In the genomic region with DNA sequence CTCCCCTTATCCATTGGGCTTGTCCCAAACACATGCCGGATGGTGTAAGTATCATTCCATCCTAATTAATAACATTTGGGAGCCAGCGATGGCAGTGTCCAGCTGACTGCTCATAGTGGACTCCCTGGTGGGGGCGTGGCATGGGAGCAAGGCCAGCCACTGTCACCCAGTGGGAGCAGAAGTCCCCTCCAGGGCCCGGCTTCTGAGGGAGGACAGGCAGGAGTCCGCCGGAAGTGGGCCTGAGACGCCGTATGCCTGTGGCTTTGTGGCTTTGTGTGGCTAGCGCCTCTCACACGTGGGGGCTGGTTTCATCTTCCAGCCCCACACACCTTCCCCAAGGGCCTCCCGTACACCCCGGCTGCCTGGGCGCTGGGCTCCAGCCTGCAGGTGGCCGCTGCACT, we compare ENCODE assay signal across 1 cellular context.
TF ChIP-seq lines count a peak whose summit lies in the region.

No MANE protein-coding gene starts in this region.

TF ChIP-seq in SK-N-SH, 30 proteins besides CTCF, POLR2A, EP300 and RAD21 (continued from another document):
- TF ChIP-seq, protein P1, sequence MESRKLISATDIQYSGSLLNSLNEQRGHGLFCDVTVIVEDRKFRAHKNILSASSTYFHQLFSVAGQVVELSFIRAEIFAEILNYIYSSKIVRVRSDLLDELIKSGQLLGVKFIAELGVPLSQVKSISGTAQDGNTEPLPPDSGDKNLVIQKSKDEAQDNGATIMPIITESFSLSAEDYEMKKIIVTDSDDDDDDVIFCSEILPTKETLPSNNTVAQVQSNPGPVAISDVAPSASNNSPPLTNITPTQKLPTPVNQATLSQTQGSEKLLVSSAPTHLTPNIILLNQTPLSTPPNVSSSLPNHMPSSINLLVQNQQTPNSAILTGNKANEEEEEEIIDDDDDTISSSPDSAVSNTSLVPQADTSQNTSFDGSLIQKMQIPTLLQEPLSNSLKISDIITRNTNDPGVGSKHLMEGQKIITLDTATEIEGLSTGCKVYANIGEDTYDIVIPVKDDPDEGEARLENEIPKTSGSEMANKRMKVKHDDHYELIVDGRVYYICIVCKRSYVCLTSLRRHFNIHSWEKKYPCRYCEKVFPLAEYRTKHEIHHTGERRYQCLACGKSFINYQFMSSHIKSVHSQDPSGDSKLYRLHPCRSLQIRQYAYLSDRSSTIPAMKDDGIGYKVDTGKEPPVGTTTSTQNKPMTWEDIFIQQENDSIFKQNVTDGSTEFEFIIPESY (IDR thresholded peaks at IDR 0.05; ENCODE audit: borderline replicate concordance, low read depth) = no peak
